18 cellular contexts compared by ENCODE assay signal in the genomic region with DNA sequence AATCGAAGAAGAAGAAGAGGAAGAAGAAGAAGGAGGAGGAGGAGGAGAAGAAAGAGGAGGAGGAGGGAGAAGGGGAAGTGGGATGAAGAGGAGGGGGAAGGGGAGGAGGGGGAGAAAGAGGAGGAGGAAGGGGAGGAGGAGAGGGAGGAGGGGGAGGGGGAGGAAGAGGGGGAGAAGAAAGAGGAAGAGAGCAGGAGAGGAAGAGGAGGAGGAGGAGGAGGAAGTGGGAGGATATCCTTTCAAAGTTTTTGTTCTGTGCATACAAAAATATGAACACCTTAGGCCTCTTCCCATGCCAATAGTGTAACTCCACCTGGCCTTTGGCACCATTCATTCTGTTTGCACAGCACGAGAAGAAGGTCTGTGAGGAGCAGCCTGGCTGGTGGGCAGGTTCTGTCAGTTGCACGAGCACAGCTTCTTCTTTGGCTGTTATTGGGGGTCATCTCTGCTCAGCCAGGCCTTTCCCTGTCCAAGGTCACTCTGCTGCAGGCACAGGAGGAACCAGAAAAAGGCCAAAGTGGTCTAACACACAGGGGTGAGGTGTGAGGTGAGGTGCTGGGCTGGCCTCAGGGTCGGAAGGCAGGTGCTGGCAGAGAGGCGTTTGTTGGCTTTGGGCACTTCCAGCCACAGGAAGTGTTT. TPM values are rescaled to one million over a fixed set of nuclear protein-coding genes. Genes with fewer than 3 reads are reported as not detected.
A peak's percentile ranks its signal among the peaks of the same experiment; 100 is the strongest.
DNase-seq lines count a peak whose midpoint lies in the region; ATAC-seq, FAIRE-seq and TF ChIP-seq lines count a peak whose summit lies in the region.
"Had no signal": no experiment of that assay in that cellular context is flagged by ENCODE, and none has a peak within 500 bp of the region (broad histone marks: within the 10 kb centered on the region; RNA-seq: fewer than 3 reads in every experiment).

No MANE protein-coding gene starts in this region.

- no peaks in the 10 kb centered on the region for H3K9me2 ChIP-seq in DOHH2 (replicated peaks; ENCODE audit: control insufficient read depth, low read length)

- H3K4me2 ChIP-seq in BLaER1: peak overlapping the region; percentile 64
- H3K4me2 ChIP-seq in DOHH2 (ENCODE audit: low read length): peak overlapping the region; percentile 30; the same call in 1 of the 2 replicates
- H3K4me2 ChIP-seq in K562 (ENCODE audit: insufficient read depth, low read length): no peak overlapping the region
- H3K4me2 ChIP-seq: neural progenitor cell had no signal

- peak overlapping the region; percentile 28; the same call in 1 of the 2 replicates for H3K27ac ChIP-seq in BLaER1
- H3K27ac ChIP-seq in DOHH2 (ENCODE audit: low read depth, low read length): no peak overlapping the region
- no peak overlapping the region for H3K27ac ChIP-seq in K562 (ENCODE audit: extremely low read depth, low read depth, low read length)
- H3K27ac ChIP-seq: neural progenitor cell, SK-N-MC had no signal

- intact Hi-C loops in K562 (cut with micrococcal nuclease): no loop called here

- H4K20me1 ChIP-seq in BLaER1 (no peaks in the 10 kb centered on the region), DOHH2 (ENCODE audit: control insufficient read depth, insufficient read depth, low read depth, low read length) (no peaks in the 10 kb centered on the region), K562 (replicated peaks; ENCODE audit: control insufficient read depth, insufficient read depth, low read length) (no peaks in the 10 kb centered on the region)

- H3K4me3 ChIP-seq in BLaER1: no peak overlapping the region
- H3K4me3 ChIP-seq in DOHH2 (ENCODE audit: low read length): no peak overlapping the region
- H3K4me3 ChIP-seq in K562: no peak overlapping the region
- H3K4me3 ChIP-seq: heart left ventricle, neural progenitor cell, SK-N-MC had no signal

- H3K9me3 ChIP-seq in BLaER1 (peaks cover 4% of the 10 kb centered on the region; the same call in 1 of the 2 replicates), DOHH2 (ENCODE audit: control insufficient read depth, insufficient read depth, low read length) (no peaks in the 10 kb centered on the region; the same call in 1 of the 2 replicates), K562 (replicated peaks; ENCODE audit: control insufficient read depth, insufficient read depth, low read depth, low read length) (no peaks in the 10 kb centered on the region)
- H3K9me3 ChIP-seq: heart left ventricle had no signal

- in situ Hi-C loops in K562 (cut with MboI): no loop called here

- ATAC-seq in K562 (no peak), HG03469 (IDR thresholded peaks at IDR 0.05; ENCODE audit: unreplicated experiment) (no peak), HG02973 (IDR thresholded peaks at IDR 0.05; ENCODE audit: unreplicated experiment) (no peak)

- CTCF ChIA-PET in K562 (lab: Yijun Ruan, JAX; ENCODE audit: low intra/inter-chr PET ratio): no interaction called here

- no peaks in the 10 kb centered on the region for H3K36me3 ChIP-seq in BLaER1
- H3K36me3 ChIP-seq in DOHH2 (ENCODE audit: control insufficient read depth, low read length): no peaks in the 10 kb centered on the region
- H3K36me3 ChIP-seq in K562 (ENCODE audit: control insufficient read depth, insufficient read depth, low read length): no peaks in the 10 kb centered on the region
- H3K36me3 ChIP-seq: heart left ventricle, neural progenitor cell had no signal

- peaks cover 18% of the 10 kb centered on the region for H3K4me1 ChIP-seq in BLaER1
- peaks cover 11% of the 10 kb centered on the region for H3K4me1 ChIP-seq in DOHH2 (ENCODE audit: control insufficient read depth, low read length)
- H3K4me1 ChIP-seq in K562 (replicated peaks in 1 of 2; ENCODE audit: control insufficient read depth in 2 of 2, insufficient read depth in 2 of 2, low read length in 2 of 2): no peaks in the 10 kb centered on the region; a peak in 1 of 5 replicates
- H3K4me1 ChIP-seq: neural progenitor cell had no signal

- no peak for TF ChIP-seq EP300 in K562 (IDR thresholded peaks at IDR 0.05; ENCODE audit: low read length)

- POLR2A ChIA-PET in K562 (lab: Yijun Ruan, JAX): no interaction called here

- no TSS peak for BruUV-seq in K562 (replicated peaks; lab: Mats Ljungman, UMichigan)

- TF ChIP-seq CTCF in DOHH2 (IDR thresholded peaks at IDR 0.05; ENCODE audit: low read depth, low read length, poor library complexity, severe bottlenecking): no peak
- TF ChIP-seq CTCF in K562 (IDR thresholded peaks at IDR 0.05 in 2 of 3, conservative IDR thresholded peaks at IDR 0.05 in 1 of 3; ENCODE audit: insufficient read depth in 2 of 3, low read depth in 1 of 3, low read length in 3 of 3): no peak

- no peak for TF ChIP-seq RAD21 in K562 (CRISPR knock-in tag; conservative IDR thresholded peaks at IDR 0.05 in 1 of 2, IDR thresholded peaks at IDR 0.05 in 1 of 2)

- H3K27me3 ChIP-seq in BLaER1 (no peaks in the 10 kb centered on the region), DOHH2 (ENCODE audit: control insufficient read depth, low read length) (peaks cover 2% of the 10 kb centered on the region; the same call in 1 of the 2 replicates), K562 (ENCODE audit: control insufficient read depth in 2 of 2, insufficient read depth in 2 of 2, low read length in 2 of 2) (peaks cover 0 to 15% of the 10 kb centered on the region in 2 experiments; a peak in 3 of 5 replicates)
- H3K27me3 ChIP-seq: heart left ventricle, neural progenitor cell had no signal

- H3K9ac ChIP-seq in BLaER1 (no peak overlapping the region), K562 (ENCODE audit: insufficient read depth in 1 of 2, low read depth in 2 of 2, low read length in 2 of 2) (no peak overlapping the region)
- H3K9ac ChIP-seq: neural progenitor cell had no signal

- DNase-seq in NCI-H2029 treated with DMSO at 0.1 percent for 48 hours (lab: John Stamatoyannopoulos, UW) (peak; percentile 31), K562 (ENCODE audit: extremely low read depth in 1 of 4, low spot score in 3 of 4) (no peak), NCI-H526 treated with DMSO at 0.1 percent for 48 hours (lab: John Stamatoyannopoulos, UW) (no peak), retina (no peak)
- DNase-seq: activated CD8-positive, alpha-beta memory T cell treated with anti-CD3 and anti-CD28 coated beads for 24 hours; activated gamma-delta T cell; dermis blood vessel endothelial cell; heart left ventricle; islet precursor cell; mesendoderm; stimulated activated CD4-positive, alpha-beta T cell treated with anti-CD3 and anti-CD28 coated beads, Interleukin-1b, Interleukin-23, amount 100 ng/mL, for 48 hours had no signal

- no peak overlapping the region; the same call in 1 of the 2 replicates for H2AFZ ChIP-seq in K562 (ENCODE audit: low read depth, low read length)
- H2AFZ ChIP-seq: neural progenitor cell had no signal

- no peaks in the 10 kb centered on the region for H3F3A ChIP-seq in DOHH2 (ENCODE audit: control insufficient read depth, insufficient read depth)

- H3K9me1 ChIP-seq in K562 (ENCODE audit: control insufficient read depth, insufficient read depth, low read length): no peaks in the 10 kb centered on the region

- FAIRE-seq in K562 (lab: Jason Lieb, UNC): no peak

- 3% methylated on average over 5 of the region's 5 CpGs for WGBS in K562 (ENCODE audit: insufficient coverage, low coverage, missing lambda C conversion rate)

- TF ChIP-seq POLR2A in K562 (conservative IDR thresholded peaks at IDR 0.05): no peak

- no peaks in the 10 kb centered on the region for H3K79me2 ChIP-seq in DOHH2 (ENCODE audit: control insufficient read depth, low read length)
- no peaks in the 10 kb centered on the region for H3K79me2 ChIP-seq in K562 (ENCODE audit: control insufficient read depth, insufficient read depth, low read length)

RNA-seq across cellular contexts. Expression of a gene that starts 25.8 kb away (rescaled TPM):
- total RNA-seq in K562 (2011; cell fraction: chromatin; rRNA removed; ENCODE audit: low replicate concordance): 0.37 and 0.48 TPM in 2 replicates
- total RNA-seq in K562 (2011; cell fraction: nucleolus; rRNA removed): 0.33 TPM in 1 of 2 replicates, not detected in the other
- 0.07 and 0.38 TPM in 2 replicates for total RNA-seq in K562 (2011; cell fraction: nucleoplasm; rRNA removed)
- 0.09 TPM in 1 of 2 replicates, not detected in the other for total RNA-seq in K562 (2014; rRNA removed)
- total RNA-seq in K562 (2014; rRNA removed; fragmentation: Illumina TruSeq; extraction: Trizol): not detected in 2 replicates
- total RNA-seq in K562 (2015; rRNA removed; fragmentation: Illumina TruSeq; extraction: Trizol): 0.04 and 0.19 TPM in 2 replicates
- total RNA-seq in K562 (2021): 0.07 TPM in 1 of 2 replicates, not detected in the other
- 0.08 and 0.24 TPM in 2 replicates for polyA plus RNA-seq in K562 (2011; rRNA removed)
- 0.04 and 0.06 TPM in 2 replicates for polyA plus RNA-seq in K562 (2011; cell fraction: cytosol; rRNA removed)
- polyA plus RNA-seq in K562 (2011; cell fraction: nucleus; rRNA removed): 0.28 and 0.35 TPM in 2 replicates
- polyA plus RNA-seq in K562 (2012): 0.16 and 0.39 TPM in 2 replicates
- 0.03 and 0.11 TPM in 2 replicates for polyA plus RNA-seq in K562 (2014; fragmentation: Illumina TruSeq; extraction: Trizol)
- polyA plus RNA-seq in K562 (2014; fragmentation: Nextera tagmentation; extraction: Ambion mirVana): under 1 TPM in 1 of 2 experiments, not detected in 1; 0.01 TPM
- 0.07 and 0.09 TPM in 2 replicates for polyA plus RNA-seq in K562 (2014; rRNA removed)
- 0.06 and 0.11 TPM in 2 replicates for polyA minus RNA-seq in K562 (2011; rRNA and poly(A)+ RNA removed)
- polyA minus RNA-seq in K562 (2011; cell fraction: cytosol; rRNA and poly(A)+ RNA removed): not detected in 2 replicates
- polyA minus RNA-seq in K562 (2011; cell fraction: nucleus; rRNA and poly(A)+ RNA removed): 0.11 and 0.40 TPM in 2 replicates
- total RNA-seq: OCI-LY7 had no signal
